ENCODE assay signal across 1 cellular context in the genomic region with DNA sequence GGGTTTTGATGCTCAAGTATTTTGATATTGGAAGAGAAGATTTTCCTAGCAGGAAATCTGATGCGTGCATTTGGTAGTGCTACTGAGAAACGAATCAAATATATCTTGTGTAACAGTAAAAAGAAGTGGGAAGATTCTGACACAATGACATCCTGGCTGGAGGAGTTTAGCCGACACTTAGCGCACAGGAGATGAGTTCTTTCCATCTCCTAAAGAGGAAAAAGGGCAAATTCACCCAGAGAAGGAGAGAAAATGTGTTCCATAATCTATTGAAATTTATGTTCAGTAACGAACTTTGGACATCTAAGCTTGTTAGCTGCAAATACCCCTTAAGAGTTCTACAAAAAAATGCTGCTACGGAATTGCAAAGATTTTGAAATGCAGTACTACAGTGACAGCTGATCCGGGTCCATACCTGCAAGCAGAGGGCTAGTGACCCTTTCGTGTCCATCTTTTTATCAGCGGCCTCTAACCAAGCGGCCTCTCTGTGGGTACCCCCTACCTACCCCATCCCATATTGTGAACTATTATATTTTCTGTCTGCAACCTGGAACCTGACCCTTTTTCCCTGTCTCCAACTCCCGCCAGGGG.
TF ChIP-seq lines count a peak whose summit lies in the region.

No MANE protein-coding gene starts in this region.

TF ChIP-seq in GM12878, 131 proteins besides CTCF, POLR2A, EP300 and RAD21:
- TF ChIP-seq, protein P1, sequence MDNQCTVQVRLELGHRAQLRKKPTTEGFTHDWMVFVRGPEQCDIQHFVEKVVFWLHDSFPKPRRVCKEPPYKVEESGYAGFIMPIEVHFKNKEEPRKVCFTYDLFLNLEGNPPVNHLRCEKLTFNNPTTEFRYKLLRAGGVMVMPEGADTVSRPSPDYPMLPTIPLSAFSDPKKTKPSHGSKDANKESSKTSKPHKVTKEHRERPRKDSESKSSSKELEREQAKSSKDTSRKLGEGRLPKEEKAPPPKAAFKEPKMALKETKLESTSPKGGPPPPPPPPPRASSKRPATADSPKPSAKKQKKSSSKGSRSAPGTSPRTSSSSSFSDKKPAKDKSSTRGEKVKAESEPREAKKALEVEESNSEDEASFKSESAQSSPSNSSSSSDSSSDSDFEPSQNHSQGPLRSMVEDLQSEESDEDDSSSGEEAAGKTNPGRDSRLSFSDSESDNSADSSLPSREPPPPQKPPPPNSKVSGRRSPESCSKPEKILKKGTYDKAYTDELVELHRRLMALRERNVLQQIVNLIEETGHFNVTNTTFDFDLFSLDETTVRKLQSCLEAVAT (IDR thresholded peaks at IDR 0.05): peak; percentile 92
- TF ChIP-seq, protein P2, sequence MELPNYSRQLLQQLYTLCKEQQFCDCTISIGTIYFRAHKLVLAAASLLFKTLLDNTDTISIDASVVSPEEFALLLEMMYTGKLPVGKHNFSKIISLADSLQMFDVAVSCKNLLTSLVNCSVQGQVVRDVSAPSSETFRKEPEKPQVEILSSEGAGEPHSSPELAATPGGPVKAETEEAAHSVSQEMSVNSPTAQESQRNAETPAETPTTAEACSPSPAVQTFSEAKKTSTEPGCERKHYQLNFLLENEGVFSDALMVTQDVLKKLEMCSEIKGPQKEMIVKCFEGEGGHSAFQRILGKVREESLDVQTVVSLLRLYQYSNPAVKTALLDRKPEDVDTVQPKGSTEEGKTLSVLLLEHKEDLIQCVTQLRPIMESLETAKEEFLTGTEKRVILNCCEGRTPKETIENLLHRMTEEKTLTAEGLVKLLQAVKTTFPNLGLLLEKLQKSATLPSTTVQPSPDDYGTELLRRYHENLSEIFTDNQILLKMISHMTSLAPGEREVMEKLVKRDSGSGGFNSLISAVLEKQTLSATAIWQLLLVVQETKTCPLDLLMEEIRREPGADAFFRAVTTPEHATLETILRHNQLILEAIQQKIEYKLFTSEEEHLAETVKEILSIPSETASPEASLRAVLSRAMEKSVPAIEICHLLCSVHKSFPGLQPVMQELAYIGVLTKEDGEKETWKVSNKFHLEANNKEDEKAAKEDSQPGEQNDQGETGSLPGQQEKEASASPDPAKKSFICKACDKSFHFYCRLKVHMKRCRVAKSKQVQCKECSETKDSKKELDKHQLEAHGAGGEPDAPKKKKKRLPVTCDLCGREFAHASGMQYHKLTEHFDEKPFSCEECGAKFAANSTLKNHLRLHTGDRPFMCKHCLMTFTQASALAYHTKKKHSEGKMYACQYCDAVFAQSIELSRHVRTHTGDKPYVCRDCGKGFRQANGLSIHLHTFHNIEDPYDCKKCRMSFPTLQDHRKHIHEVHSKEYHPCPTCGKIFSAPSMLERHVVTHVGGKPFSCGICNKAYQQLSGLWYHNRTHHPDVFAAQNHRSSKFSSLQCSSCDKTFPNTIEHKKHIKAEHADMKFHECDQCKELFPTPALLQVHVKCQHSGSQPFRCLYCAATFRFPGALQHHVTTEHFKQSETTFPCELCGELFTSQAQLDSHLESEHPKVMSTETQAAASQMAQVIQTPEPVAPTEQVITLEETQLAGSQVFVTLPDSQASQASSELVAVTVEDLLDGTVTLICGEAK (IDR thresholded peaks at IDR 0.05; ENCODE audit: borderline replicate concordance): no peak
- no peak for TF ChIP-seq RB1 (IDR thresholded peaks at IDR 0.05; ENCODE audit: borderline replicate concordance)
- TF ChIP-seq, protein P3, sequence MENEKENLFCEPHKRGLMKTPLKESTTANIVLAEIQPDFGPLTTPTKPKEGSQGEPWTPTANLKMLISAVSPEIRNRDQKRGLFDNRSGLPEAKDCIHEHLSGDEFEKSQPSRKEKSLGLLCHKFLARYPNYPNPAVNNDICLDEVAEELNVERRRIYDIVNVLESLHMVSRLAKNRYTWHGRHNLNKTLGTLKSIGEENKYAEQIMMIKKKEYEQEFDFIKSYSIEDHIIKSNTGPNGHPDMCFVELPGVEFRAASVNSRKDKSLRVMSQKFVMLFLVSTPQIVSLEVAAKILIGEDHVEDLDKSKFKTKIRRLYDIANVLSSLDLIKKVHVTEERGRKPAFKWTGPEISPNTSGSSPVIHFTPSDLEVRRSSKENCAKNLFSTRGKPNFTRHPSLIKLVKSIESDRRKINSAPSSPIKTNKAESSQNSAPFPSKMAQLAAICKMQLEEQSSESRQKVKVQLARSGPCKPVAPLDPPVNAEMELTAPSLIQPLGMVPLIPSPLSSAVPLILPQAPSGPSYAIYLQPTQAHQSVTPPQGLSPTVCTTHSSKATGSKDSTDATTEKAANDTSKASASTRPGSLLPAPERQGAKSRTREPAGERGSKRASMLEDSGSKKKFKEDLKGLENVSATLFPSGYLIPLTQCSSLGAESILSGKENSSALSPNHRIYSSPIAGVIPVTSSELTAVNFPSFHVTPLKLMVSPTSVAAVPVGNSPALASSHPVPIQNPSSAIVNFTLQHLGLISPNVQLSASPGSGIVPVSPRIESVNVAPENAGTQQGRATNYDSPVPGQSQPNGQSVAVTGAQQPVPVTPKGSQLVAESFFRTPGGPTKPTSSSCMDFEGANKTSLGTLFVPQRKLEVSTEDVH (IDR thresholded peaks at IDR 0.05; ENCODE audit: low read depth, partially characterized antibody): no peak
